In the genomic region with DNA sequence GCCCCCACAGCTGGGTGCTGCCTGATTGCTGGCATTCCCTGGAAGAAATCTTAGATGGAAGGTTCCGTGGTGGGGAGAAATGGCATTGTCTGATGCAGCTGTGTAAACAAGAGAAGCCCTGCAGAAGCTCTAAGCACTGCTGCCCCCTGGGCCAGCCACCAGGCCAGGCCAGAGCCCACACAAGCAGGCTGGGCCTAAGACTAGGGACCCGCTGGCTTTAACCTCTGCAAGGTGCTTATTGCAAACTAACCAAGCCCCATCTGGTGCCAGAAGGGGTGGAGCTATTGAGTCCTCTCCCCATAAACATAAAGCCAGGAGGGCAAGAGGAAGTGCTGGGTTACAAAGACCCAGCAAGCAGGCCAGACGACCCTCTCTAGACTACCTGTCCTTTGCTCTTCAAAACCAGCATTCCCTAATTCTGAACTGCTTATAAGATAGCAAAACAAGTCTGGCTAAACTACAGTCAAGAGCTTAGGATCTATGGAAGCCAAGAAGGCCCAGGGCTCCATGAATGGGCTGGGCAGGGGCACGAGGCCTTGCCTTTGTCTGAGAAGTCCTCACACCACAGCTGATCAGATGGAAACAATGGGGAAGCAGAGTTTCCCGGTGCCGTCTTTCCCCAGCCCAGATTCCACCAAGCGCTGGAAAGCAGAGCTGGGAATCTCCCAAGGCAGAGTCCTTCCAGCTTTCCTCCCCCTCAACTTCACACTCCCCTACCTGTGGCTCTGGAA, we compare ENCODE assay signal across 9 cellular contexts. TPM values are rescaled to one million over a fixed set of nuclear protein-coding genes. Genes with fewer than 3 reads are reported as not detected.
DNase-seq lines count a peak whose midpoint lies in the region; ATAC-seq and TF ChIP-seq lines count a peak whose summit lies in the region.
"Had no signal": no experiment of that assay in that cellular context is flagged by ENCODE, and none has a peak within 500 bp of the region (broad histone marks: within the 10 kb centered on the region; RNA-seq: fewer than 3 reads in every experiment).

No MANE protein-coding gene starts in this region.

- no peaks in the 10 kb centered on the region for H3K27me3 Mint-ChIP-seq in activated CD8-positive, alpha-beta T cell treated with anti-CD3 and anti-CD28 coated beads, Interleukin-2, amount 10 ng/mL, durations not matched to agents 7 days and 5 days (ENCODE audit: low read depth)
- H3K27me3 Mint-ChIP-seq in nephron progenitor cell (ENCODE audit: low read depth, poor library complexity), result no peaks in the 10 kb centered on the region

- peak overlapping the region; percentile 96 for H3K27ac Mint-ChIP-seq in activated CD8-positive, alpha-beta T cell treated with anti-CD3 and anti-CD28 coated beads, Interleukin-2, amount 10 ng/mL, durations not matched to agents 7 days and 5 days
- peak overlapping the region; percentile 97 for H3K27ac Mint-ChIP-seq in nephron progenitor cell

- H3K4me3 ChIP-seq in adrenal gland, result no peak overlapping the region
- H3K4me3 ChIP-seq: lung had no signal

- peak; percentile 65 for DNase-seq in DMS53 treated with DMSO at 0.1 percent for 48 hours (lab: John Stamatoyannopoulos, UW; ENCODE audit: unreplicated experiment)
- DNase-seq in NCI-H1092 treated with DMSO at 0.1 percent for 48 hours (lab: John Stamatoyannopoulos, UW), result peak; percentile 87
- DNase-seq in activated CD8-positive, alpha-beta T cell treated with anti-CD3 and anti-CD28 coated beads, Interleukin-2, amount 10 ng/mL, durations not matched to agents 7 days and 5 days, result no peak
- no peak for DNase-seq in nephron progenitor cell
- no peak for DNase-seq in SW 1271 (lab: John Stamatoyannopoulos, UW)
- no peak for DNase-seq in DMS114 treated with DMSO at 0.1 percent for 48 hours (lab: John Stamatoyannopoulos, UW; ENCODE audit: unreplicated experiment)
- no peak for DNase-seq in adrenal gland
- no peak for DNase-seq in GM13977 (ENCODE audit: low spot score)

- POLR2A ChIA-PET in activated CD8-positive, alpha-beta T cell treated with anti-CD3 and anti-CD28 coated beads, Interleukin-2, amount 10 ng/mL, durations not matched to agents 7 days and 5 days (lab: Charles Lee), result interaction anchor here (0.6 to 2.1 kb wide), 7 partner anchors 9 to 441 kb away, joined by 3 to 7 read pairs (median 4); no protein-coding TSS in a partner anchor

- in situ Hi-C loops in GM13977 (cut with MboI; ENCODE audit: low pct_unique_long_range_greater_than_20kb, low sequenced_read_pairs, unreplicated experiment), result no loop called here

- ATAC-seq in activated CD8-positive, alpha-beta T cell treated with anti-CD3 and anti-CD28 coated beads, Interleukin-2, amount 10 ng/mL, durations not matched to agents 7 days and 5 days, result no peak

- intact Hi-C loops in adrenal gland (cut with DNase I), result no loop called here

- no peak for TF ChIP-seq CTCF in nephron progenitor cell (IDR thresholded peaks at IDR 0.05)
- no peak for TF ChIP-seq CTCF in adrenal gland (IDR thresholded peaks at IDR 0.05)
- TF ChIP-seq CTCF in GM13977 (IDR thresholded peaks at IDR 0.05; ENCODE audit: extremely low read depth, insufficient read depth, missing control alignments), result no peak

- peaks cover 0 to 10% of the 10 kb centered on the region in 2 donors for H3K4me1 ChIP-seq in adrenal gland (replicated peaks in 1 of 2)

- no peaks in the 10 kb centered on the region for H3K27me3 ChIP-seq in adrenal gland

- no peak for TF ChIP-seq POLR2A in adrenal gland (IDR thresholded peaks at IDR 0.05)

- peaks cover 44% of the 10 kb centered on the region for H3K4me1 Mint-ChIP-seq in activated CD8-positive, alpha-beta T cell treated with anti-CD3 and anti-CD28 coated beads, Interleukin-2, amount 10 ng/mL, durations not matched to agents 7 days and 5 days (ENCODE audit: low read depth)
- H3K4me1 Mint-ChIP-seq in nephron progenitor cell, result peaks cover 48% of the 10 kb centered on the region

- H3K4me3 Mint-ChIP-seq in activated CD8-positive, alpha-beta T cell treated with anti-CD3 and anti-CD28 coated beads, Interleukin-2, amount 10 ng/mL, durations not matched to agents 7 days and 5 days, result no peak overlapping the region
- H3K4me3 Mint-ChIP-seq in nephron progenitor cell, result no peak overlapping the region

- no peaks in the 10 kb centered on the region for H3K9me3 Mint-ChIP-seq in activated CD8-positive, alpha-beta T cell treated with anti-CD3 and anti-CD28 coated beads, Interleukin-2, amount 10 ng/mL, durations not matched to agents 7 days and 5 days (ENCODE audit: insufficient read depth)
- H3K9me3 Mint-ChIP-seq in nephron progenitor cell, result no peaks in the 10 kb centered on the region

- no peaks in the 10 kb centered on the region for H3K9me3 ChIP-seq in adrenal gland (replicated peaks in 1 of 3)

- 66 to 83% (median 76%) methylated on average over 7 of the region's 7 CpGs for WGBS in adrenal gland, 4 donors

- CTCF ChIA-PET in activated CD8-positive, alpha-beta T cell treated with anti-CD3 and anti-CD28 coated beads, Interleukin-2, amount 10 ng/mL, durations not matched to agents 7 days and 5 days (lab: Charles Lee), result interaction anchor here (0.9 to 3.2 kb wide), 11 partner anchors 9 to 179 kb away, joined by 3 to 45 read pairs (median 4); a partner anchor contains a TSS

- peaks cover 63% of the 10 kb centered on the region for H3K36me3 Mint-ChIP-seq in activated CD8-positive, alpha-beta T cell treated with anti-CD3 and anti-CD28 coated beads, Interleukin-2, amount 10 ng/mL, durations not matched to agents 7 days and 5 days (ENCODE audit: low read depth)
- peaks cover 37% of the 10 kb centered on the region for H3K36me3 Mint-ChIP-seq in nephron progenitor cell (ENCODE audit: low read depth)

- peak overlapping the region in 1 of 5 donors; percentile 20 for H3K27ac ChIP-seq in adrenal gland

- H3K36me3 ChIP-seq in adrenal gland (replicated peaks in 1 of 2), result peaks cover 0 to 14% of the 10 kb centered on the region in 2 donors

RNA-seq across cellular contexts. Expression of a gene that starts 28.8 kb away (rescaled TPM):
- total RNA-seq in activated CD8-positive, alpha-beta T cell treated with anti-CD3 and anti-CD28 coated beads, Interleukin-2, amount 10 ng/mL, durations not matched to agents 7 days and 5 days, result 10 to 100 TPM; 38.7 to 41.0 TPM
- 100 to 1,000 TPM in 2 of 8 donors, 10 to 100 TPM in 6; 15.2 to 114 (median 53.7) TPM for total RNA-seq in adrenal gland
- 10 to 100 TPM; 13.3 to 50.0 (median 29.2) TPM for polyA plus RNA-seq in adrenal gland

RNA-seq across cellular contexts. Expression of a gene that starts 57.7 kb away (rescaled TPM):
- 10 to 100 TPM; 32.2 to 32.7 TPM for total RNA-seq in activated CD8-positive, alpha-beta T cell treated with anti-CD3 and anti-CD28 coated beads, Interleukin-2, amount 10 ng/mL, durations not matched to agents 7 days and 5 days
- 10 to 100 TPM; 18.8 to 42.9 (median 31.4) TPM for total RNA-seq in adrenal gland
- 10 to 100 TPM; 12.8 to 20.5 (median 13.6) TPM for polyA plus RNA-seq in adrenal gland

Comparison
In these comparisons a context has a peak if more than half of its experiments do, and no peak if none do; other contexts are left out.
1. DNase-seq: peak in DMS53 treated with DMSO at 0.1 percent for 48 hours (single experiment) and NCI-H1092 treated with DMSO at 0.1 percent for 48 hours (single experiment); none in activated CD8-positive, alpha-beta T cell treated with anti-CD3 and anti-CD28 coated beads, Interleukin-2, amount 10 ng/mL, durations not matched to agents 7 days and 5 days (single experiment), nephron progenitor cell (single experiment), SW 1271 (0 of 2), DMS114 treated with DMSO at 0.1 percent for 48 hours (single experiment), adrenal gland (0 of 7) and GM13977 (single experiment).